Comparison of ENCODE assay signal across 15 cellular contexts in genomic region chr17:55632236-55632635, GRCh38.
"Had no signal": no experiment of that assay in that cellular context is flagged by ENCODE, and none has a peak within 500 bp of the region (broad histone marks: within the 10 kb centered on the region; RNA-seq: fewer than 3 reads in every experiment).

No MANE protein-coding gene starts in this region.

- H3K36me3 ChIP-seq: esophagus squamous epithelium, sigmoid colon had no signal

- H3K4me1 ChIP-seq: psoas muscle had no signal

- H3K27me3 ChIP-seq: esophagus squamous epithelium, hepatocyte, sigmoid colon had no signal

- H3K4me2 ChIP-seq: hepatocyte had no signal

- ATAC-seq: effector memory CD8-positive, alpha-beta T cell; naive thymus-derived CD4-positive, alpha-beta T cell; psoas muscle had no signal

- FAIRE-seq: colon, small intestine had no signal

- H3K9me3 ChIP-seq: esophagus squamous epithelium, psoas muscle, sigmoid colon had no signal

- H3K79me2 ChIP-seq: hepatocyte had no signal

- H3K4me3 ChIP-seq: esophagus squamous epithelium, hepatocyte, psoas muscle, sigmoid colon had no signal

- DNase-seq: effector memory CD8-positive, alpha-beta T cell; esophagus squamous epithelium; foreskin fibroblast; head of caudate nucleus; naive thymus-derived CD4-positive, alpha-beta T cell; nephron progenitor cell; sigmoid colon; small intestine; stimulated activated CD4-positive, alpha-beta T cell treated with anti-CD3 and anti-CD28 coated beads, Interleukin-2, amount 100 ng/mL, for 48 hours; stimulated activated naive CD4-positive, alpha-beta T cell treated with Interleukin-2 at 50 U/mL for 16 hours; trophoblast cell had no signal

- H2AFZ ChIP-seq: hepatocyte had no signal

- H3K27ac ChIP-seq: epithelial cell of prostate, esophagus squamous epithelium, hepatocyte, psoas muscle, sigmoid colon had no signal
